Comparison of ENCODE assay signal across 7 cellular contexts in genomic region chr4:99023674-99024323, GRCh38. TPM values are rescaled to one million over a fixed set of nuclear protein-coding genes. Genes with fewer than 3 reads are reported as not detected.
A peak's percentile ranks its signal among the peaks of the same experiment; 100 is the strongest.
DNase-seq lines count a peak whose midpoint lies in the region; ATAC-seq and TF ChIP-seq lines count a peak whose summit lies in the region.
"Not testable (repeated sequence)": the region's sequence is repeated elsewhere in the genome, so short reads cannot be mapped to it uniquely, and the experiment has no call there.

No MANE protein-coding gene starts in this region.

- ATAC-seq in T-cell (replicated peaks in 1 of 4); activated naive CD4-positive, alpha-beta T cell treated with anti-CD3 and anti-CD28 coated beads, Interleukin-2, amount 50 U/mL, for 72 hours; memory B cell (ENCODE audit: low read depth): not testable (repeated sequence)
- peak in 1 of 2 donors; percentile 60 for ATAC-seq in stimulated activated naive B cell treated with anti-CD40 and anti-IgM and Interleukin-4, amounts not matched to agents 10 μg/mL and 1 μg/mL and 100 μg/mL, for 72 hours (replicated peaks)

- H3K9me3 Mint-ChIP-seq in Calu3 (ENCODE audit: low read depth, unreplicated experiment) = peaks cover 12% of the 10 kb centered on the region
- peaks cover 11 to 18% (median 13%) of the 10 kb centered on the region in 3 donors for H3K9me3 Mint-ChIP-seq in T-cell
- H3K9me3 Mint-ChIP-seq in activated naive CD4-positive, alpha-beta T cell treated with anti-CD3 and anti-CD28 coated beads, Interleukin-2, amount 50 U/mL, for 72 hours = peaks cover 9 to 21% of the 10 kb centered on the region in 2 donors
- H3K9me3 Mint-ChIP-seq in memory B cell = peaks cover 12% of the 10 kb centered on the region
- peaks cover 57% of the 10 kb centered on the region for H3K9me3 Mint-ChIP-seq in nephron progenitor cell
- H3K9me3 Mint-ChIP-seq in stimulated activated naive B cell treated with anti-CD40 and anti-IgM and Interleukin-4, amounts not matched to agents 10 μg/mL and 1 μg/mL and 100 μg/mL, for 72 hours = peaks cover 12 to 13% of the 10 kb centered on the region in 2 donors

- POLR2A ChIA-PET in T-cell (lab: Charles Lee) = interaction anchor here in 1 of 2 donors (0.7 kb wide), 1 partner anchor 9 kb away, joined by 4 read pairs; no protein-coding TSS in a partner anchor

- peak; percentile 30 for DNase-seq in Calu3
- not testable (repeated sequence) for DNase-seq in T-cell; activated naive CD4-positive, alpha-beta T cell treated with anti-CD3 and anti-CD28 coated beads, Interleukin-2, amount 50 U/mL, for 72 hours (ENCODE audit: low spot score in 2 of 2); memory B cell (ENCODE audit: low spot score in 2 of 2); nephron progenitor cell; stimulated activated naive B cell treated with anti-CD40 and anti-IgM and Interleukin-4, amounts not matched to agents 10 μg/mL and 1 μg/mL and 100 μg/mL, for 72 hours
- peak; percentile 73 to 90 for DNase-seq in erythroblast (lab: John Stamatoyannopoulos, UW)

- H3K27me3 Mint-ChIP-seq in Calu3 (ENCODE audit: unreplicated experiment); T-cell; memory B cell; nephron progenitor cell (ENCODE audit: low read depth, poor library complexity); stimulated activated naive B cell treated with anti-CD40 and anti-IgM and Interleukin-4, amounts not matched to agents 10 μg/mL and 1 μg/mL and 100 μg/mL, for 72 hours: not testable (repeated sequence)

- TF ChIP-seq CTCF in Calu3 (IDR thresholded peaks at IDR 0.05; ENCODE audit: unreplicated experiment); nephron progenitor cell (IDR thresholded peaks at IDR 0.05): not testable (repeated sequence)

- peak overlapping the region; percentile 88 for H3K27ac Mint-ChIP-seq in Calu3 (ENCODE audit: unreplicated experiment)
- peak overlapping the region; percentile 0 to 6 for H3K27ac Mint-ChIP-seq in T-cell
- peak overlapping the region; percentile 1 to 54 for H3K27ac Mint-ChIP-seq in activated naive CD4-positive, alpha-beta T cell treated with anti-CD3 and anti-CD28 coated beads, Interleukin-2, amount 50 U/mL, for 72 hours
- H3K27ac Mint-ChIP-seq in memory B cell = peak overlapping the region; percentile 33
- peak overlapping the region; percentile 73 for H3K27ac Mint-ChIP-seq in nephron progenitor cell
- H3K27ac Mint-ChIP-seq in stimulated activated naive B cell treated with anti-CD40 and anti-IgM and Interleukin-4, amounts not matched to agents 10 μg/mL and 1 μg/mL and 100 μg/mL, for 72 hours = peak overlapping the region; percentile 56

- intact Hi-C loops in Calu3 (cut with micrococcal nuclease; ENCODE audit: unreplicated experiment) = not testable (repeated sequence)

- CTCF ChIA-PET in Calu3 (lab: Charles Lee) = interaction anchor here (1.2 to 2.1 kb wide), 2 partner anchors 29 to 32 kb away, joined by 5 to 8 read pairs; partner anchors contain the start of gene METAP1
- CTCF ChIA-PET in T-cell (lab: Charles Lee) = interaction anchor here in 1 of 2 donors (0.6 to 4.2 kb wide), 2 partner anchors 29 to 859 kb away, joined by 3 to 26 read pairs; partner anchors contain the start of gene METAP1

- not testable (repeated sequence) for TF ChIP-seq POLR2A in erythroblast (IDR thresholded peaks at IDR 0.05; ENCODE audit: low read length)

- H3K4me1 Mint-ChIP-seq in Calu3 (ENCODE audit: low read depth, unreplicated experiment) (peaks cover 47% of the 10 kb centered on the region), T-cell (peaks cover 68 to 74% (median 69%) of the 10 kb centered on the region in 3 donors), memory B cell (peaks cover 40% of the 10 kb centered on the region)
- not testable (repeated sequence) for H3K4me1 Mint-ChIP-seq in nephron progenitor cell
- H3K4me1 Mint-ChIP-seq in stimulated activated naive B cell treated with anti-CD40 and anti-IgM and Interleukin-4, amounts not matched to agents 10 μg/mL and 1 μg/mL and 100 μg/mL, for 72 hours = peaks cover 40 to 70% of the 10 kb centered on the region in 2 donors

- peak overlapping the region; percentile 72 for H3K4me3 Mint-ChIP-seq in Calu3 (ENCODE audit: low read depth, unreplicated experiment)
- H3K4me3 Mint-ChIP-seq in T-cell; memory B cell; nephron progenitor cell; stimulated activated naive B cell treated with anti-CD40 and anti-IgM and Interleukin-4, amounts not matched to agents 10 μg/mL and 1 μg/mL and 100 μg/mL, for 72 hours: not testable (repeated sequence)

- not testable (repeated sequence) for H3K36me3 Mint-ChIP-seq in Calu3 (ENCODE audit: insufficient read depth, unreplicated experiment)
- H3K36me3 Mint-ChIP-seq in T-cell (peaks cover 32% of the 10 kb centered on the region), memory B cell (peaks cover 19% of the 10 kb centered on the region), nephron progenitor cell (ENCODE audit: low read depth) (peaks cover 63% of the 10 kb centered on the region)
- H3K36me3 Mint-ChIP-seq in activated naive CD4-positive, alpha-beta T cell treated with anti-CD3 and anti-CD28 coated beads, Interleukin-2, amount 50 U/mL, for 72 hours = peaks cover 21 to 34% of the 10 kb centered on the region in 2 donors
- peaks cover 30 to 40% of the 10 kb centered on the region in 2 donors for H3K36me3 Mint-ChIP-seq in stimulated activated naive B cell treated with anti-CD40 and anti-IgM and Interleukin-4, amounts not matched to agents 10 μg/mL and 1 μg/mL and 100 μg/mL, for 72 hours

- BruUV-seq in Calu3 (replicated peaks; lab: Mats Ljungman, UMichigan) = not testable (repeated sequence)

RNA-seq across cellular contexts. Expression of gene METAP1, which starts 28.3 kb away (rescaled TPM):
- total RNA-seq in Calu3 (2022) = 59.0 and 60.5 TPM in 2 replicates
- total RNA-seq in T-cell = 10 to 100 TPM; 32.9 to 39.8 (median 39.2) TPM
- 10 to 100 TPM; 71.6 to 80.1 TPM for total RNA-seq in activated naive CD4-positive, alpha-beta T cell treated with anti-CD3 and anti-CD28 coated beads, Interleukin-2, amount 50 U/mL, for 72 hours

Comparison
In these comparisons a context has a peak if more than half of its experiments do, and no peak if none do; other contexts are left out.
1. H3K27ac Mint-ChIP-seq: peak in every context shown above with its lines; median percentile 88 in Calu3; 73 in nephron progenitor cell; 56 in stimulated activated naive B cell treated with anti-CD40 and anti-IgM and Interleukin-4, amounts not matched to agents 10 μg/mL and 1 μg/mL and 100 μg/mL, for 72 hours; 33 in memory B cell; 28 in activated naive CD4-positive, alpha-beta T cell treated with anti-CD3 and anti-CD28 coated beads, Interleukin-2, amount 50 U/mL, for 72 hours; 3 in T-cell.